In the genomic region with DNA sequence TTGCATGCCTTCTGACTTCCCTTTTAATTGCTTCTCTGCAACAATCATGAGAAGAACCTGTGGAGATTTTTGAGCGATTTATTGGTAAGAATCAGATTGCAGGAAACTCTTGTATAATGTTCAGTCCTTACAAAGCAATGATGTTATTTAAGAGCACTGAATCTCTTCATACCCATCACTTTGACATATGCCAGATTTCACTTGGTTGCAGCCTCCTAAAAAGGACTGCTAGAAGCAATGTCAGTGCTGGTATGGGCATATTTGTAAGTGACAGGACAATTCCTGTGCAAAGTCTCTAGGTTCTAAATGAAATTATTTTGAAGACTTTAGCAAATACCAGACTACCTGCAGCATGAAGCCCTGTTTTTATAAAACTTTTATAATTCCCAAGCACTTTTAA, we compare ENCODE assay signal across 3 cellular contexts.
"Had no signal": no experiment of that assay in that cellular context is flagged by ENCODE, and none has a peak within 500 bp of the region (broad histone marks: within the 10 kb centered on the region; RNA-seq: fewer than 3 reads in every experiment).

No MANE protein-coding gene starts in this region.

- ATAC-seq: GM12878 had no signal

- DNase-seq: GDM1, GF-D8 had no signal

- H3K4me3 ChIP-seq: GM12878 had no signal
